22 cellular contexts compared by ENCODE assay signal in genomic region chr5:72628771-72629313, GRCh38.
"Had no signal": no experiment of that assay in that cellular context is flagged by ENCODE, and none has a peak within 500 bp of the region (broad histone marks: within the 10 kb centered on the region; RNA-seq: fewer than 3 reads in every experiment).

No MANE protein-coding gene starts in this region.

- H3K36me3 ChIP-seq: MG63 had no signal

- ATAC-seq: activated CD4-positive, CD25-positive, alpha-beta regulatory T cell treated with anti-CD3 and anti-CD28 coated beads, Interleukin-2, amount 50 U/mL, for 24 hours; activated CD8-positive, alpha-beta T cell treated with anti-CD3 and anti-CD28 coated beads, Interleukin-2, amount 10 ng/mL, durations not matched to agents 7 days and 5 days had no signal

- H3K4me3 ChIP-seq: MG63, PC-9 had no signal

- H3K4me2 ChIP-seq: KMS-11, PC-9 had no signal

- H3K27ac ChIP-seq: KMS-11, PC-9 had no signal

- H3K9me3 ChIP-seq: MG63 had no signal

- H2AFZ ChIP-seq: PC-9 had no signal

- H3K36me3 Mint-ChIP-seq: activated naive CD8-positive, alpha-beta T cell had no signal

- DNase-seq: activated CD4-positive, alpha-beta T cell treated with anti-CD3 and anti-CD28 coated beads for 48 hours; activated CD4-positive, alpha-beta T cell treated with anti-CD3 and anti-CD28 coated beads, Interleukin-2, amount 50 U/mL, for 4 hours; activated CD8-positive, alpha-beta memory T cell treated with anti-CD3 and anti-CD28 coated beads, Interleukin-2, amount 50 U/mL, for 48 hours; activated CD8-positive, alpha-beta T cell treated with anti-CD3 and anti-CD28 coated beads, Interleukin-2, amount 10 ng/mL, durations not matched to agents 7 days and 5 days; activated effector memory CD4-positive, alpha-beta T cell treated with Interleukin-2 at 50 U/mL for 16 hours; activated naive CD4-positive, alpha-beta T cell; activated T-cell treated with anti-CD3 and anti-CD28 coated beads, Interleukin-2, amount 50 U/mL, for 1 hour; cerebellar nuclear complex; MG63; NCI-H1105; NCI-H1436; NCI-H1694 treated with DMSO at 0.1 percent for 48 hours; NCI-H2029 treated with DMSO at 0.1 percent for 48 hours; NCI-H345; NCI-H510A; NCI-H526 treated with DMSO at 0.1 percent for 48 hours; PC-9; SHP77 treated with DMSO at 0.1 percent for 48 hours had no signal

- H3K27ac Mint-ChIP-seq: activated CD8-positive, alpha-beta T cell treated with anti-CD3 and anti-CD28 coated beads, Interleukin-2, amount 10 ng/mL, durations not matched to agents 7 days and 5 days; activated naive CD8-positive, alpha-beta T cell; T-helper 1 cell treated with Interleukin-12 subunit alpha and Interleukin-12 subunit beta and Interleukin-4 antibody, amounts not matched to agents 30 μg/mL and 1 μg/mL, for 36 hours had no signal

- H3K9me3 Mint-ChIP-seq: T-helper 1 cell treated with Interleukin-12 subunit alpha and Interleukin-12 subunit beta and Interleukin-4 antibody, amounts not matched to agents 30 μg/mL and 1 μg/mL, for 36 hours had no signal

- H3K9ac ChIP-seq: KMS-11 had no signal

- H3K27me3 ChIP-seq: MG63 had no signal

- H3K4me3 Mint-ChIP-seq: activated CD8-positive, alpha-beta T cell treated with anti-CD3 and anti-CD28 coated beads, Interleukin-2, amount 10 ng/mL, durations not matched to agents 7 days and 5 days; activated naive CD8-positive, alpha-beta T cell; T-helper 1 cell treated with Interleukin-12 subunit alpha and Interleukin-12 subunit beta and Interleukin-4 antibody, amounts not matched to agents 30 μg/mL and 1 μg/mL, for 36 hours had no signal
